Comparison of ENCODE assay signal across 23 cellular contexts in genomic region chr13:112877496-112877895, GRCh38.
"Had no signal": no experiment of that assay in that cellular context is flagged by ENCODE, and none has a peak within 500 bp of the region (broad histone marks: within the 10 kb centered on the region; RNA-seq: fewer than 3 reads in every experiment).

No MANE protein-coding gene starts in this region.

- H3K4me3 ChIP-seq: esophagus squamous epithelium, ovary, prostate gland, testis, transverse colon had no signal

- DNase-seq: activated CD4-positive, alpha-beta T cell treated with anti-CD3 and anti-CD28 coated beads for 4 hours; activated CD4-positive, alpha-beta T cell treated with anti-CD3 and anti-CD28 coated beads, Interleukin-2, amount 50 U/mL, for 4 hours; activated gamma-delta T cell; activated naive CD4-positive, alpha-beta T cell treated with anti-CD3 and anti-CD28 coated beads, Interleukin-2, amount 50 U/mL, for 16 hours; activated naive CD8-positive, alpha-beta T cell treated with anti-CD3 and anti-CD28 coated beads, Interleukin-2, amount 50 U/mL, for 24 hours; amygdala; central memory CD4-positive, alpha-beta T cell; effector CD4-positive, alpha-beta T cell; esophagus squamous epithelium; foreskin melanocyte; retina; stimulated activated naive CD8-positive, alpha-beta T cell treated with anti-CD3 and anti-CD28 coated beads, Interleukin-15, Interleukin-2, amounts not matched to agents 100 U/mL and 50 U/mL, for 24 hours; SW 1271; T-helper 9 cell; testis; transverse colon had no signal

- H3K9me3 Mint-ChIP-seq: activated naive CD8-positive, alpha-beta T cell treated with anti-CD3 and anti-CD28 coated beads, Interleukin-2, amount 50 U/mL, for 24 hours; dendritic cell treated with granulocyte-macrophage colony-stimulating factor and Interleukin-4, amounts not matched to agents 40 ng/mL and 50 ng/mL, for 4 days had no signal

- ATAC-seq: activated naive CD8-positive, alpha-beta T cell treated with anti-CD3 and anti-CD28 coated beads, Interleukin-2, amount 50 U/mL, for 24 hours; left colon; stimulated activated naive CD8-positive, alpha-beta T cell treated with anti-CD3 and anti-CD28 coated beads, Interleukin-15, Interleukin-2, amounts not matched to agents 100 U/mL and 50 U/mL, for 24 hours had no signal

- H3K27me3 Mint-ChIP-seq: activated naive CD8-positive, alpha-beta T cell treated with anti-CD3 and anti-CD28 coated beads, Interleukin-2, amount 50 U/mL, for 24 hours had no signal

- H3K36me3 ChIP-seq: ovary, prostate gland, transverse colon had no signal

- H3K27ac ChIP-seq: epithelial cell of prostate, esophagus squamous epithelium, ovary, prostate gland, testis, transverse colon, VCaP had no signal

- H3K27ac Mint-ChIP-seq: activated naive CD8-positive, alpha-beta T cell treated with anti-CD3 and anti-CD28 coated beads, Interleukin-2, amount 50 U/mL, for 24 hours; dendritic cell treated with granulocyte-macrophage colony-stimulating factor and Interleukin-4, amounts not matched to agents 40 ng/mL and 50 ng/mL, for 4 days; T-helper 1 cell treated with Interleukin-12 subunit alpha and Interleukin-12 subunit beta and Interleukin-4 antibody, amounts not matched to agents 30 μg/mL and 1 μg/mL, for 36 hours had no signal

- H3K9me3 ChIP-seq: ovary, prostate gland, testis, transverse colon had no signal

- H3K4me3 Mint-ChIP-seq: activated naive CD8-positive, alpha-beta T cell treated with anti-CD3 and anti-CD28 coated beads, Interleukin-2, amount 50 U/mL, for 24 hours; dendritic cell treated with granulocyte-macrophage colony-stimulating factor and Interleukin-4, amounts not matched to agents 40 ng/mL and 50 ng/mL, for 4 days; T-helper 1 cell treated with Interleukin-12 subunit alpha and Interleukin-12 subunit beta and Interleukin-4 antibody, amounts not matched to agents 30 μg/mL and 1 μg/mL, for 36 hours had no signal

- H3K27me3 ChIP-seq: esophagus squamous epithelium, ovary, testis, transverse colon had no signal

- H3K4me1 ChIP-seq: prostate gland had no signal
